In genomic region chr13:74135306-74136088, GRCh38 we compare ENCODE assay signal across 8 cellular contexts. TPM values are rescaled to one million over a fixed set of nuclear protein-coding genes. Genes with fewer than 3 reads are reported as not detected.
A peak's percentile ranks its signal among the peaks of the same experiment; 100 is the strongest.
DNase-seq lines count a peak whose midpoint lies in the region; ATAC-seq and TF ChIP-seq lines count a peak whose summit lies in the region.

No MANE protein-coding gene starts in this region.

- H2BK5ac ChIP-seq in mesenchymal stem cell (ENCODE audit: low read depth, low read length, poor library complexity, severe bottlenecking): peak overlapping the region; percentile 95

- ATAC-seq in GM18870 (IDR thresholded peaks at IDR 0.05; ENCODE audit: unreplicated experiment): peak; percentile 44
- ATAC-seq in HG03095 (IDR thresholded peaks at IDR 0.05; ENCODE audit: unreplicated experiment): peak; percentile 43

- peaks cover 6% of the 10 kb centered on the region for H3K36me3 Mint-ChIP-seq in activated CD4-positive, alpha-beta memory T cell treated with anti-CD3 and anti-CD28 coated beads for 36 hours

- peak overlapping the region; percentile 99 for H2BK15ac ChIP-seq in mesenchymal stem cell (ENCODE audit: low read depth, poor library complexity, severe bottlenecking)

- peaks cover 2% of the 10 kb centered on the region for H3K4me1 ChIP-seq in mesenchymal stem cell (ENCODE audit: control insufficient read depth, insufficient read depth, low read depth, low read length)

- peak overlapping the region; percentile 83 for H3K27ac Mint-ChIP-seq in activated CD4-positive, alpha-beta memory T cell treated with anti-CD3 and anti-CD28 coated beads for 36 hours

- H3K4me1 Mint-ChIP-seq in activated CD4-positive, alpha-beta memory T cell treated with anti-CD3 and anti-CD28 coated beads for 36 hours (ENCODE audit: low read depth): peaks cover 16% of the 10 kb centered on the region

- peak overlapping the region in 1 of 2 experiments; percentile 72 for H3K23ac ChIP-seq in mesenchymal stem cell (ENCODE audit: low read length in 2 of 2)

- under 1% methylated on average over 49 of the region's 76 CpGs for WGBS in mesenchymal stem cell

- H3K4me3 Mint-ChIP-seq in activated CD4-positive, alpha-beta memory T cell treated with anti-CD3 and anti-CD28 coated beads for 36 hours: no peak overlapping the region

- peak overlapping the region; percentile 99 for H2AK5ac ChIP-seq in mesenchymal stem cell (ENCODE audit: low read length, severe bottlenecking)

- H3K27me3 ChIP-seq in mesenchymal stem cell (ENCODE audit: control insufficient read depth in 1 of 2, insufficient read depth in 1 of 2, low read length in 2 of 2): no peaks in the 10 kb centered on the region

- H3K79me1 ChIP-seq in mesenchymal stem cell (replicated peaks; ENCODE audit: low read length, poor library complexity, severe bottlenecking): no peaks in the 10 kb centered on the region

- peak overlapping the region; percentile 93 for H4K91ac ChIP-seq in mesenchymal stem cell (ENCODE audit: low read length)

- TF ChIP-seq CTCF in AG09319 (IDR thresholded peaks at IDR 0.05; ENCODE audit: low read depth, low read length): no peak

- H3K36me3 ChIP-seq in mesenchymal stem cell (ENCODE audit: control insufficient read depth in 1 of 2, insufficient read depth in 2 of 2, low read depth in 1 of 2, low read length in 2 of 2): no peaks in the 10 kb centered on the region

- H3K14ac ChIP-seq in mesenchymal stem cell (ENCODE audit: low read length in 2 of 2): peak overlapping the region; percentile 95 to 96

- intact Hi-C loops in activated CD4-positive, alpha-beta memory T cell treated with anti-CD3 and anti-CD28 coated beads for 36 hours (cut with micrococcal nuclease): loop anchor here (2.0 to 10.0 kb wide), 5 partner anchors 193 to 1408 kb away; partner anchors contain the start of genes BORA, DIS3, MZT1 and PIBF1

- no peaks in the 10 kb centered on the region for H3K9me3 ChIP-seq in mesenchymal stem cell (ENCODE audit: control insufficient read depth, low read length)

- POLR2A ChIA-PET in activated CD4-positive, alpha-beta memory T cell treated with anti-CD3 and anti-CD28 coated beads for 36 hours (lab: Charles Lee): interaction anchor here (1.6 to 3.8 kb wide), 5 partner anchors 73 to 152 kb away, joined by 6 to 21 read pairs (median 14); no protein-coding TSS in a partner anchor

- CTCF ChIA-PET in activated CD4-positive, alpha-beta memory T cell treated with anti-CD3 and anti-CD28 coated beads for 36 hours (lab: Charles Lee): interaction anchor here (0.9 to 2.0 kb wide), 5 partner anchors 16 to 1084 kb away, joined by 3 to 18 read pairs (median 4); no protein-coding TSS in a partner anchor

- DNase-seq in AG09319 (ENCODE audit: extremely low read depth, low read depth) (peak; percentile 40), NCI-H226 (peak; percentile 58), mesenchymal stem cell (peak; percentile 78)
- DNase-seq in activated CD4-positive, alpha-beta memory T cell treated with anti-CD3 and anti-CD28 coated beads for 36 hours: peak; percentile 77
- peak; percentile 52 for DNase-seq in effector CD8-positive, alpha-beta T cell (lab: John Stamatoyannopoulos, UW)
- peak; percentile 60 to 66 for DNase-seq in stimulated activated CD8-positive, alpha-beta memory T cell treated with anti-CD3 and anti-CD28 coated beads, Interleukin-2, amount 100 ng/mL, for 48 hours (ENCODE audit: low read depth in 2 of 2)

- H3K4me3 ChIP-seq in mesenchymal stem cell (ENCODE audit: insufficient read depth in 1 of 2, low read depth in 1 of 2, low read length in 2 of 2): peak overlapping the region; percentile 80 to 98

- peak overlapping the region; percentile 98 for H3K9ac ChIP-seq in mesenchymal stem cell (ENCODE audit: low read length)

- H3K9me3 Mint-ChIP-seq in activated CD4-positive, alpha-beta memory T cell treated with anti-CD3 and anti-CD28 coated beads for 36 hours: no peaks in the 10 kb centered on the region

- peak overlapping the region; percentile 93 to 99 for H3K18ac ChIP-seq in mesenchymal stem cell (ENCODE audit: low read depth in 1 of 2, low read length in 2 of 2)

- peak overlapping the region; percentile 97 for H3K4me2 ChIP-seq in mesenchymal stem cell (ENCODE audit: low read length, poor library complexity, severe bottlenecking)

- H3K4ac ChIP-seq in mesenchymal stem cell (ENCODE audit: low read depth in 1 of 2, low read length in 2 of 2): peak overlapping the region; percentile 97 to 99

- peaks cover 1% of the 10 kb centered on the region for H3K27me3 Mint-ChIP-seq in activated CD4-positive, alpha-beta memory T cell treated with anti-CD3 and anti-CD28 coated beads for 36 hours

- peak overlapping the region; percentile 100 for H2BK120ac ChIP-seq in mesenchymal stem cell (ENCODE audit: low read depth, low read length)

- H2BK12ac ChIP-seq in mesenchymal stem cell (ENCODE audit: low read length in 2 of 2): peak overlapping the region; percentile 61 to 89

- H2AFZ ChIP-seq in mesenchymal stem cell (ENCODE audit: low read depth, low read length): peak overlapping the region; percentile 70

- peak overlapping the region; percentile 97 for H4K8ac ChIP-seq in mesenchymal stem cell (ENCODE audit: low read length)

- peak overlapping the region; percentile 99 for H3K27ac ChIP-seq in mesenchymal stem cell (ENCODE audit: low read length, poor library complexity, severe bottlenecking)

RNA-seq across cellular contexts. Expression of gene KLF12, which starts 1.3 kb away (rescaled TPM):
- 10 to 100 TPM; 24.5 to 25.5 TPM for total RNA-seq in activated CD4-positive, alpha-beta memory T cell treated with anti-CD3 and anti-CD28 coated beads for 36 hours
- 10.2 TPM for polyA plus RNA-seq in mesenchymal stem cell (2013, experiment 1 of 2)
- polyA plus RNA-seq in mesenchymal stem cell (2013, experiment 2 of 2): 10.0 TPM

Comparison
In these comparisons a context has a peak if more than half of its experiments do, and no peak if none do; other contexts are left out.
1. Peak in every context shown above with its lines: DNase-seq, ATAC-seq, H3K4me3 ChIP-seq and H3K27ac ChIP-seq.